In the genomic region with DNA sequence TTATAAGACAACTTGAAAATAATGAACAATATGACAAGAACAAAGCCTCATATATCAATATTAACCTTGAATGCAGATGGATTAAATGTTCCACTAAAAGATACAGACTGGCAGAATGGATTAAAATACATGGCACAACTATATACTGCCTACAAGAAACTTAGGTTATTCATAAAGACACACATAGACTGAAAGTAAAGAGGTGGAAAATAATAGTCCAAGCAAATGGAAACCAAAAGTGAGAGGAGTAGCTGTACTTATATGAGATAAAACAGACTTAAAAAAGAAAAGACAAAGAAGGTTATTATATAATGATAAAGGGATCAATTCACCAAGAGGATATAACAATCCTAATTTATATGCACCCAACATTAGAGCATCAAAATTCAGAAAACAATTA, we compare ENCODE assay signal across 26 cellular contexts. TPM values are rescaled to one million over a fixed set of nuclear protein-coding genes. Genes with fewer than 3 reads are reported as not detected.
A peak's percentile ranks its signal among the peaks of the same experiment; 100 is the strongest.
DNase-seq lines count a peak whose midpoint lies in the region; ATAC-seq, FAIRE-seq and TF ChIP-seq lines count a peak whose summit lies in the region.
"Had no signal": no experiment of that assay in that cellular context is flagged by ENCODE, and none has a peak within 500 bp of the region (broad histone marks: within the 10 kb centered on the region; RNA-seq: fewer than 3 reads in every experiment).

No MANE protein-coding gene starts in this region.

- no peak overlapping the region for H2AFZ ChIP-seq in H9 (ENCODE audit: low read length)

- H2BK12ac ChIP-seq in H9 (ENCODE audit: insufficient read length, low read depth, low read length): no peak overlapping the region

- no peak overlapping the region for H2BK15ac ChIP-seq in H9 (ENCODE audit: low read depth, low read length)

- H3K9me3 ChIP-seq in H9 (ENCODE audit: control insufficient read depth, low read depth, low read length): no peaks in the 10 kb centered on the region
- H3K9me3 ChIP-seq: BE2C, upper lobe of left lung had no signal

- no peak overlapping the region for H3K27ac ChIP-seq in H9 (ENCODE audit: insufficient read length, low read depth, low read length)
- H3K27ac ChIP-seq: cardiac muscle cell, HL-60, spleen, upper lobe of left lung had no signal

- no peak overlapping the region for H2BK120ac ChIP-seq in H9 (ENCODE audit: low read depth, low read length, poor library complexity, severe bottlenecking)

- no peak overlapping the region for H3K4me3 Mint-ChIP-seq in activated CD4-positive, alpha-beta T cell treated with anti-CD3 and anti-CD28 coated beads for 36 hours
- no peak overlapping the region for H3K4me3 Mint-ChIP-seq in H9
- H3K4me3 Mint-ChIP-seq: dendritic cell treated with granulocyte-macrophage colony-stimulating factor and Interleukin-4, amounts not matched to agents 40 ng/mL and 50 ng/mL, for 4 days had no signal

- H3K79me2 ChIP-seq in H9 (ENCODE audit: insufficient read depth, low read length): no peaks in the 10 kb centered on the region; the same call in 1 of the 2 replicates

- peaks cover 90% of the 10 kb centered on the region for H3K36me3 Mint-ChIP-seq in activated CD4-positive, alpha-beta T cell treated with anti-CD3 and anti-CD28 coated beads for 36 hours (ENCODE audit: low read depth)
- H3K36me3 Mint-ChIP-seq in activated naive CD4-positive, alpha-beta T cell treated with anti-CD3 and anti-CD28 coated beads, Interleukin-2, amount 50 U/mL, for 72 hours: peaks cover 58 to 78% of the 10 kb centered on the region in 2 donors
- peaks cover 68 to 91% (median 88%) of the 10 kb centered on the region in 3 experiments for H3K36me3 Mint-ChIP-seq in H9 (ENCODE audit: insufficient read depth in 1 of 3, low read depth in 3 of 3)

- no peaks in the 10 kb centered on the region for H3K27me3 ChIP-seq in H9 (ENCODE audit: insufficient read depth, low read length)
- H3K27me3 ChIP-seq: BE2C, cardiac muscle cell, spleen, upper lobe of left lung had no signal

- CTCF ChIA-PET in activated CD4-positive, alpha-beta T cell treated with anti-CD3 and anti-CD28 coated beads for 36 hours (lab: Charles Lee): no interaction called here

- no peak overlapping the region for H4K5ac ChIP-seq in H9 (ENCODE audit: insufficient read length, low read depth, low read length)

- no peak overlapping the region for H2BK20ac ChIP-seq in H9 (ENCODE audit: low read depth, low read length, poor library complexity, severe bottlenecking)

- H3K4me1 ChIP-seq in H9 (ENCODE audit: insufficient read depth, low read length): no peaks in the 10 kb centered on the region
- H3K4me1 ChIP-seq: BE2C, spleen, upper lobe of left lung had no signal

- no peak overlapping the region for H3K4ac ChIP-seq in H9 (ENCODE audit: low read depth, low read length)

- H3K14ac ChIP-seq in H9 (ENCODE audit: insufficient read depth, low read length): no peak overlapping the region

- H3K27me3 Mint-ChIP-seq in activated CD4-positive, alpha-beta T cell treated with anti-CD3 and anti-CD28 coated beads for 36 hours: no peaks in the 10 kb centered on the region
- no peaks in the 10 kb centered on the region for H3K27me3 Mint-ChIP-seq in H9 (ENCODE audit: low read depth)
- H3K27me3 Mint-ChIP-seq: dendritic cell treated with granulocyte-macrophage colony-stimulating factor and Interleukin-4, amounts not matched to agents 40 ng/mL and 50 ng/mL, for 4 days; naive thymus-derived CD4-positive, alpha-beta T cell had no signal

- no peak overlapping the region for H3K56ac ChIP-seq in H9 (ENCODE audit: insufficient read length, low read depth, low read length)

- no peak overlapping the region for H4K91ac ChIP-seq in H9 (ENCODE audit: insufficient read length, low read depth, low read length)

- H2AK5ac ChIP-seq in H9 (ENCODE audit: insufficient read length, low read length): no peak overlapping the region

- no peak overlapping the region for H3K9ac ChIP-seq in H9 (ENCODE audit: extremely low read depth, insufficient read length, low read length)

- no peak overlapping the region for H3K18ac ChIP-seq in H9 (ENCODE audit: insufficient read length, low read depth, low read length)

- POLR2A ChIA-PET in activated CD4-positive, alpha-beta T cell treated with anti-CD3 and anti-CD28 coated beads for 36 hours (lab: Charles Lee): no interaction called here

- intact Hi-C loops in activated CD4-positive, alpha-beta T cell treated with anti-CD3 and anti-CD28 coated beads for 36 hours (cut with DNase I, micrococcal nuclease): loop anchor here (1.0 to 2.0 kb wide), 2 partner anchors 18 kb away; a partner anchor contains a TSS

- peak; percentile 100 for FAIRE-seq in D721Med (lab: Jason Lieb, UNC)

- no peak overlapping the region for H3T11ph ChIP-seq in H9 (ENCODE audit: low read length)

- no peak overlapping the region for H3K23ac ChIP-seq in H9 (ENCODE audit: insufficient read length, low read depth, low read length)

- no peak for DNase-seq in activated CD4-positive, alpha-beta T cell treated with anti-CD3 and anti-CD28 coated beads for 36 hours
- no peak for DNase-seq in activated CD4-positive, alpha-beta T cell treated with anti-CD3 and anti-CD28 coated beads, Interleukin-2, amount 50 U/mL, for 48 hours
- DNase-seq in D721Med (ENCODE audit: insufficient read length, low spot score) (no peak), A172 (ENCODE audit: low spot score) (no peak), GM19238 (ENCODE audit: insufficient read length, low spot score) (no peak), H9 (no peak)
- DNase-seq in activated naive CD4-positive, alpha-beta T cell treated with anti-CD3 and anti-CD28 coated beads, Interleukin-2, amount 50 U/mL, for 72 hours (ENCODE audit: low spot score in 2 of 2): no peak
- DNase-seq: amygdala; BE2C; EL; H7; head of caudate nucleus; left cardiac atrium; mesendoderm; naive thymus-derived CD4-positive, alpha-beta T cell; NCI-H1417 treated with DMSO at 0.1 percent for 48 hours; NCI-H524; spleen; stimulated activated CD4-positive, alpha-beta T cell treated with anti-CD3 and anti-CD28 coated beads, Interleukin-4, amount 100 ng/mL, for 4 hours; upper lobe of left lung had no signal

- H3K27ac Mint-ChIP-seq in activated CD4-positive, alpha-beta T cell treated with anti-CD3 and anti-CD28 coated beads for 36 hours: peak overlapping the region; percentile 65
- peak overlapping the region in 1 of 2 donors; percentile 56 for H3K27ac Mint-ChIP-seq in activated naive CD4-positive, alpha-beta T cell treated with anti-CD3 and anti-CD28 coated beads, Interleukin-2, amount 50 U/mL, for 72 hours
- no peak overlapping the region for H3K27ac Mint-ChIP-seq in H9
- H3K27ac Mint-ChIP-seq: dendritic cell treated with granulocyte-macrophage colony-stimulating factor and Interleukin-4, amounts not matched to agents 40 ng/mL and 50 ng/mL, for 4 days had no signal

- H3K9me3 Mint-ChIP-seq in activated CD4-positive, alpha-beta T cell treated with anti-CD3 and anti-CD28 coated beads for 36 hours (ENCODE audit: low read depth): peaks cover 13% of the 10 kb centered on the region
- peaks cover 9% of the 10 kb centered on the region in 2 donors for H3K9me3 Mint-ChIP-seq in activated naive CD4-positive, alpha-beta T cell treated with anti-CD3 and anti-CD28 coated beads, Interleukin-2, amount 50 U/mL, for 72 hours
- H3K9me3 Mint-ChIP-seq in H9: no peaks in the 10 kb centered on the region; a peak in 1 of 5 replicates

- H3K79me1 ChIP-seq in H9 (ENCODE audit: insufficient read depth, low read depth, low read length, poor library complexity, severe bottlenecking): no peaks in the 10 kb centered on the region

- peak; percentile 95 for ATAC-seq in activated CD4-positive, alpha-beta T cell treated with anti-CD3 and anti-CD28 coated beads for 36 hours
- ATAC-seq in HG02571 (IDR thresholded peaks at IDR 0.05; ENCODE audit: unreplicated experiment): peak; percentile 65
- peak; percentile 69 to 97 for ATAC-seq in activated naive CD4-positive, alpha-beta T cell treated with anti-CD3 and anti-CD28 coated beads, Interleukin-2, amount 50 U/mL, for 72 hours
- ATAC-seq: left cardiac atrium; naive thymus-derived CD4-positive, alpha-beta T cell; SK-N-SH treated with all-trans-retinoic acid at 6 μM for 48 hours had no signal

- H3K4me1 Mint-ChIP-seq in activated CD4-positive, alpha-beta T cell treated with anti-CD3 and anti-CD28 coated beads for 36 hours: peaks cover 39% of the 10 kb centered on the region
- no peaks in the 10 kb centered on the region for H3K4me1 Mint-ChIP-seq in H9

- H4K8ac ChIP-seq in H9 (replicated peaks; ENCODE audit: insufficient read length, low read depth, low read length): no peak overlapping the region

- no peaks in the 10 kb centered on the region for H3K23me2 ChIP-seq in H9 (ENCODE audit: insufficient read length, low read depth, low read length, poor library complexity, severe bottlenecking)

- no peak overlapping the region for H2BK5ac ChIP-seq in H9 (ENCODE audit: insufficient read length, low read length)

- no peak overlapping the region for H3K4me2 ChIP-seq in H9 (ENCODE audit: insufficient read depth, insufficient read length, low read length)

- H4K20me1 ChIP-seq in H9 (ENCODE audit: control insufficient read depth, insufficient read depth, insufficient read length): no peaks in the 10 kb centered on the region

- TF ChIP-seq CTCF in D721Med (IDR thresholded peaks at IDR 0.05; ENCODE audit: insufficient read depth, missing control alignments): no peak
- no peak for TF ChIP-seq CTCF in H9 (conservative IDR thresholded peaks at IDR 0.05)

RNA-seq across cellular contexts. Expression of a gene that starts 18.2 kb away (rescaled TPM):
- 100 to 1,000 TPM; 121 to 134 TPM for total RNA-seq in activated CD4-positive, alpha-beta T cell treated with anti-CD3 and anti-CD28 coated beads for 36 hours
- total RNA-seq in activated naive CD4-positive, alpha-beta T cell treated with anti-CD3 and anti-CD28 coated beads, Interleukin-2, amount 50 U/mL, for 72 hours: 100 to 1,000 TPM; 141 to 144 TPM
- total RNA-seq in A172 (2014; rRNA removed; shearing (Covaris generic)): 70.6 and 85.8 TPM in 2 replicates
- 61.1 and 63.6 TPM in 2 replicates for total RNA-seq in H9 (2021)

RNA-seq across cellular contexts. Expression of a gene that starts 22.4 kb away (rescaled TPM):
- total RNA-seq in activated CD4-positive, alpha-beta T cell treated with anti-CD3 and anti-CD28 coated beads for 36 hours: not detected
- total RNA-seq in activated naive CD4-positive, alpha-beta T cell treated with anti-CD3 and anti-CD28 coated beads, Interleukin-2, amount 50 U/mL, for 72 hours: not detected
- total RNA-seq in A172 (2014; rRNA removed; shearing (Covaris generic)): not detected in 2 replicates
- not detected in 2 replicates for total RNA-seq in H9 (2021)
- total RNA-seq: cardiac muscle cell; H7; left cardiac atrium; naive thymus-derived CD4-positive, alpha-beta T cell; osteocyte; spleen; upper lobe of left lung had no signal
